ENCODE assay signal across 24 cellular contexts in genomic region chr1:67583462-67583950, GRCh38.
DNase-seq lines count a peak whose midpoint lies in the region; ATAC-seq and TF ChIP-seq lines count a peak whose summit lies in the region.
"Had no signal": no experiment of that assay in that cellular context is flagged by ENCODE, and none has a peak within 500 bp of the region (broad histone marks: within the 10 kb centered on the region; RNA-seq: fewer than 3 reads in every experiment).

No MANE protein-coding gene starts in this region.

- H3K27me3 ChIP-seq in AG04450 (ENCODE audit: control insufficient read depth, insufficient read depth, low read length) (no peaks in the 10 kb centered on the region), Panc1 (ENCODE audit: control insufficient read depth, insufficient read depth, low read length) (no peaks in the 10 kb centered on the region), skeletal muscle tissue (ENCODE audit: control insufficient read depth in 3 of 3, insufficient read depth in 3 of 3, low read length in 3 of 3) (no peaks in the 10 kb centered on the region)
- H3K27me3 ChIP-seq: gastrocnemius medialis, neutrophil, transverse colon had no signal

- TF ChIP-seq CTCF in AG04450 (IDR thresholded peaks at IDR 0.05; ENCODE audit: low read depth, low read length) (no peak), Panc1 (IDR thresholded peaks at IDR 0.05) (no peak), fibroblast of pulmonary artery (IDR thresholded peaks at IDR 0.05; ENCODE audit: low read length, missing control alignments) (no peak)

- intact Hi-C loops in Panc1 (cut with micrococcal nuclease; ENCODE audit: unreplicated experiment) = no loop called here

- ATAC-seq in Panc1 (no peak), GM18520 (IDR thresholded peaks at IDR 0.05; ENCODE audit: unreplicated experiment) (no peak)
- ATAC-seq: activated T-cell treated with anti-CD3 and anti-CD28 coated beads, Interleukin-2, amount 50 U/mL, for 4 hours; gastrocnemius medialis; left colon; stimulated activated effector memory CD8-positive, alpha-beta T cell treated with anti-CD3 and anti-CD28 coated beads, Interleukin-12 subunit alpha, Interleukin-12 subunit beta, amount 100 ng/mL, for 72 hours had no signal

- H3K36me3 ChIP-seq in Panc1 (ENCODE audit: control insufficient read depth, insufficient read depth, low read length) = no peaks in the 10 kb centered on the region
- no peaks in the 10 kb centered on the region for H3K36me3 ChIP-seq in skeletal muscle tissue (ENCODE audit: control insufficient read depth in 3 of 3, insufficient read depth in 3 of 3, low read length in 3 of 3)
- H3K36me3 ChIP-seq: gastrocnemius medialis, neutrophil, transverse colon had no signal

- CTCF ChIA-PET in AG04450 (lab: Charles Lee) (interaction anchor here (1.5 kb wide), 1 partner anchor 22 kb away, joined by 5 read pairs; no protein-coding TSS in a partner anchor), Panc1 (lab: Charles Lee) (no interaction called here)

- in situ Hi-C loops in Panc1 (cut with HindIII; ENCODE audit: low pct_unique_long_range_greater_than_20kb, low sequenced_read_pairs) = no loop called here

- POLR2A ChIA-PET in AG04450 (lab: Yijun Ruan, JAX) = no interaction called here
- POLR2A ChIA-PET in Panc1 (lab: Charles Lee) = no interaction called here

- no peaks in the 10 kb centered on the region for H3K9me3 ChIP-seq in AG04450 (ENCODE audit: control insufficient read depth, insufficient read depth, low read length)
- H3K9me3 ChIP-seq in Panc1 (ENCODE audit: control insufficient read depth, insufficient read depth, low read depth, low read length) = no peaks in the 10 kb centered on the region
- no peaks in the 10 kb centered on the region for H3K9me3 ChIP-seq in skeletal muscle tissue (ENCODE audit: control insufficient read depth in 3 of 3, low read length in 3 of 3)
- H3K9me3 ChIP-seq: gastrocnemius medialis, neutrophil, SK-N-SH, transverse colon had no signal

- H3K27ac ChIP-seq in AG04450 (ENCODE audit: low read depth, low read length) (peak overlapping the region; percentile 31), Panc1 (ENCODE audit: low read length) (peak overlapping the region; percentile 24; the same call in 1 of the 2 replicates), skeletal muscle tissue (ENCODE audit: low read depth, low read length) (peak overlapping the region; percentile 29)
- H3K27ac ChIP-seq: neutrophil, transverse colon had no signal

- BruUV-seq in Panc1 (replicated peaks; lab: Mats Ljungman, UMichigan) = no TSS peak

- DNase-seq in AG04450 (ENCODE audit: low read depth, low spot score) (no peak), Panc1 (ENCODE audit: low read depth, low spot score) (no peak), fibroblast of pulmonary artery (ENCODE audit: low read depth) (peak; percentile 52), NCI-H1105 (lab: John Stamatoyannopoulos, UW) (no peak), NCI-H748 (lab: John Stamatoyannopoulos, UW; ENCODE audit: unreplicated experiment) (no peak)
- no peak for DNase-seq in stimulated activated CD4-positive, alpha-beta T cell treated with anti-CD3 and anti-CD28 coated beads, Interleukin-2, amount 100 ng/mL, for 24 hours
- DNase-seq: activated CD4-positive, CD25-positive, alpha-beta regulatory T cell; activated naive CD4-positive, alpha-beta T cell treated with anti-CD3 and anti-CD28 coated beads for 36 hours; activated T-cell treated with anti-CD3 and anti-CD28 coated beads, Interleukin-2, amount 50 U/mL, for 4 hours; anterior cingulate cortex; cortex of kidney; DMS79; gastrocnemius medialis; left colon; MV-4-11; NCI-H187; NCI-H82; retina; SK-N-SH; transverse colon had no signal

- peaks cover 15% of the 10 kb centered on the region for H3K4me1 ChIP-seq in Panc1 (ENCODE audit: control insufficient read depth, insufficient read depth, low read length)
- peaks cover 9 to 36% (median 25%) of the 10 kb centered on the region in 3 donors for H3K4me1 ChIP-seq in skeletal muscle tissue (ENCODE audit: control insufficient read depth in 3 of 3, insufficient read depth in 3 of 3, low read length in 3 of 3)

- no peak overlapping the region for H3K9ac ChIP-seq in skeletal muscle tissue (ENCODE audit: low read depth in 1 of 3, low read length in 3 of 3)
- H3K9ac ChIP-seq: SK-N-SH had no signal

- no peak overlapping the region for H3K4me3 ChIP-seq in AG04450 (ENCODE audit: low read depth, low read length)
- no peak overlapping the region for H3K4me3 ChIP-seq in Panc1 (ENCODE audit: low read depth in 2 of 2, low read length in 2 of 2)
- H3K4me3 ChIP-seq in fibroblast of pulmonary artery (replicated peaks; ENCODE audit: low read depth, low read length) = no peak overlapping the region
- no peak overlapping the region for H3K4me3 ChIP-seq in skeletal muscle tissue (ENCODE audit: low read length in 3 of 3)
- H3K4me3 ChIP-seq: gastrocnemius medialis, transverse colon had no signal
